Comparison of ENCODE assay signal across 13 cellular contexts in the genomic region with DNA sequence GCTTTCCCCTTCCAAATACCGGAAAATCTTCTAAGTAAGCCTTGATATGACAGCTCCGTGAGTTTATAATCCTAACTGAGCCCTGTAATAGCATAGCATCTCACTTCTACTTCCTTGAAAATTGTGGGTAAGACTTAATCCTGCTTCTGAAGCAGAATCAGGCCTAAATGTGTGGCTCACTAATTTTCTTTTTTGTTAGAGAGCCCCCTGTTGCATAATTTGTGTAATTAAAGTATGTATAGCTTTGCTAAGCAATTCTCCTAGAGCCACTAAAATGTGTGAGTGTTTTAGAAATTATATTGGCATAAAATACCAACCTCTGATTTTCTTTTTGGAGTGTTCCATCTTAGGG.
DNase-seq lines count a peak whose midpoint lies in the region; ATAC-seq and TF ChIP-seq lines count a peak whose summit lies in the region.
"Had no signal": no experiment of that assay in that cellular context is flagged by ENCODE, and none has a peak within 500 bp of the region (broad histone marks: within the 10 kb centered on the region; RNA-seq: fewer than 3 reads in every experiment).

No MANE protein-coding gene starts in this region.

- H2AFZ ChIP-seq in SK-N-SH (ENCODE audit: low read depth): no peak overlapping the region

- no peaks in the 10 kb centered on the region for H3F3A ChIP-seq in SK-N-SH (replicated peaks; ENCODE audit: insufficient read depth)

- H3K4me3 ChIP-seq in SK-N-SH (ENCODE audit: low read depth in 2 of 2, low read length in 1 of 2) (no peak overlapping the region), retinal pigment epithelial cell (ENCODE audit: low read length) (no peak overlapping the region), ovary (no peak overlapping the region)
- H3K4me3 ChIP-seq: BLaER1, coronary artery, thoracic aorta had no signal

- no peaks in the 10 kb centered on the region for H3K27me3 ChIP-seq in SK-N-SH (ENCODE audit: insufficient read depth)
- H3K27me3 ChIP-seq in ovary: no peaks in the 10 kb centered on the region
- H3K27me3 ChIP-seq: BLaER1 had no signal

- H3K4me2 ChIP-seq in SK-N-SH: no peak overlapping the region
- H3K4me2 ChIP-seq: BLaER1 had no signal

- H3K36me3 ChIP-seq in SK-N-SH (replicated peaks in 1 of 2; ENCODE audit: control insufficient read depth in 1 of 2, insufficient read depth in 2 of 2, low read length in 1 of 2) (no peaks in the 10 kb centered on the region), ovary (no peaks in the 10 kb centered on the region)
- H3K36me3 ChIP-seq: BLaER1, thoracic aorta had no signal

- WGBS in SK-N-SH (ENCODE audit: low lambda C conversion rate): 21% methylated on average over 2 of the region's 2 CpGs
- WGBS in ovary, 3 donors: 67 to 69% (median 68%) methylated on average over 2 of the region's 2 CpGs

- no peak for TF ChIP-seq POLR2A in ovary (IDR thresholded peaks at IDR 0.05)

- no peaks in the 10 kb centered on the region for H3K9me2 ChIP-seq in SK-N-SH

- H4K20me1 ChIP-seq in SK-N-SH (ENCODE audit: insufficient read depth): no peaks in the 10 kb centered on the region
- H4K20me1 ChIP-seq: BLaER1 had no signal

- intact Hi-C loops in ovary (cut with DNase I): loop anchor here in 1 of 4 donors (10.0 kb wide), 1 partner anchor 998 kb away; no protein-coding TSS in a partner anchor

- DNase-seq in SK-N-SH: no peak
- peak; percentile 66 for DNase-seq in NCI-H2196 (lab: John Stamatoyannopoulos, UW; ENCODE audit: unreplicated experiment)
- peak; percentile 26 for DNase-seq in dermis blood vessel endothelial cell
- DNase-seq in retinal pigment epithelial cell (ENCODE audit: low read depth): no peak
- no peak for DNase-seq in HuH-7.5 (ENCODE audit: low spot score)
- no peak for DNase-seq in ovary
- DNase-seq: activated CD8-positive, alpha-beta memory T cell treated with anti-CD3 and anti-CD28 coated beads, Interleukin-2, amount 10 ng/mL, durations not matched to agents 7 days and 5 days; left colon had no signal

- POLR2A ChIA-PET in SK-N-SH (lab: Yijun Ruan, JAX): no interaction called here

- TF ChIP-seq CTCF in SK-N-SH (IDR thresholded peaks at IDR 0.05) (peak; percentile 30), retinal pigment epithelial cell (conservative IDR thresholded peaks at IDR 0.05; ENCODE audit: low read depth, low read length) (peak; percentile 45), ovary (IDR thresholded peaks at IDR 0.05) (no peak)

- H3K4me1 ChIP-seq in SK-N-SH (ENCODE audit: control insufficient read depth in 1 of 2, insufficient read depth in 2 of 2, low read depth in 1 of 2, low read length in 1 of 2): no peaks in the 10 kb centered on the region
- H3K4me1 ChIP-seq in ovary (ENCODE audit: insufficient read depth): no peaks in the 10 kb centered on the region
- H3K4me1 ChIP-seq: BLaER1 had no signal

- H3K9ac ChIP-seq in SK-N-SH: no peak overlapping the region
- H3K9ac ChIP-seq: BLaER1 had no signal

- TF ChIP-seq RAD21 in SK-N-SH (IDR thresholded peaks at IDR 0.05; ENCODE audit: low read length): no peak

- no peak for TF ChIP-seq EP300 in SK-N-SH (IDR thresholded peaks at IDR 0.05; ENCODE audit: borderline replicate concordance in 1 of 2, low read depth in 1 of 2, low read length in 1 of 2)
- TF ChIP-seq EP300 in ovary (IDR thresholded peaks at IDR 0.05): no peak

- H3K27ac ChIP-seq in SK-N-SH (ENCODE audit: low read depth in 2 of 2, low read length in 1 of 2) (no peak overlapping the region), ovary (no peak overlapping the region)
- H3K27ac ChIP-seq: BLaER1, coronary artery, thoracic aorta had no signal

- no peaks in the 10 kb centered on the region for H3K9me3 ChIP-seq in SK-N-SH
- no peaks in the 10 kb centered on the region for H3K9me3 ChIP-seq in ovary
- H3K9me3 ChIP-seq: BLaER1, thoracic aorta had no signal

- ATAC-seq in SK-N-SH treated with all-trans-retinoic acid at 6 μM for 48 hours (no peak), GM21723 (IDR thresholded peaks at IDR 0.05; ENCODE audit: unreplicated experiment) (no peak)
- ATAC-seq: activated CD8-positive, alpha-beta memory T cell treated with anti-CD3 and anti-CD28 coated beads, Interleukin-2, amount 10 ng/mL, durations not matched to agents 7 days and 5 days; left colon had no signal

- CTCF ChIA-PET in SK-N-SH (lab: Yijun Ruan, JAX): interaction anchor here (1.0 to 2.6 kb wide), 2 partner anchors 12 to 21 kb away, joined by 3 to 16 read pairs; no protein-coding TSS in a partner anchor

- no peaks in the 10 kb centered on the region for H3K79me2 ChIP-seq in SK-N-SH (ENCODE audit: insufficient read depth)

TF ChIP-seq in SK-N-SH, 30 proteins besides CTCF, POLR2A, EP300 and RAD21:
- TF ChIP-seq SIN3A (IDR thresholded peaks at IDR 0.05; ENCODE audit: borderline replicate concordance, low read depth, low read length) (no peak), FOXM1 (IDR thresholded peaks at IDR 0.05; ENCODE audit: low read depth) (no peak)
- TF ChIP-seq, protein P1, sequence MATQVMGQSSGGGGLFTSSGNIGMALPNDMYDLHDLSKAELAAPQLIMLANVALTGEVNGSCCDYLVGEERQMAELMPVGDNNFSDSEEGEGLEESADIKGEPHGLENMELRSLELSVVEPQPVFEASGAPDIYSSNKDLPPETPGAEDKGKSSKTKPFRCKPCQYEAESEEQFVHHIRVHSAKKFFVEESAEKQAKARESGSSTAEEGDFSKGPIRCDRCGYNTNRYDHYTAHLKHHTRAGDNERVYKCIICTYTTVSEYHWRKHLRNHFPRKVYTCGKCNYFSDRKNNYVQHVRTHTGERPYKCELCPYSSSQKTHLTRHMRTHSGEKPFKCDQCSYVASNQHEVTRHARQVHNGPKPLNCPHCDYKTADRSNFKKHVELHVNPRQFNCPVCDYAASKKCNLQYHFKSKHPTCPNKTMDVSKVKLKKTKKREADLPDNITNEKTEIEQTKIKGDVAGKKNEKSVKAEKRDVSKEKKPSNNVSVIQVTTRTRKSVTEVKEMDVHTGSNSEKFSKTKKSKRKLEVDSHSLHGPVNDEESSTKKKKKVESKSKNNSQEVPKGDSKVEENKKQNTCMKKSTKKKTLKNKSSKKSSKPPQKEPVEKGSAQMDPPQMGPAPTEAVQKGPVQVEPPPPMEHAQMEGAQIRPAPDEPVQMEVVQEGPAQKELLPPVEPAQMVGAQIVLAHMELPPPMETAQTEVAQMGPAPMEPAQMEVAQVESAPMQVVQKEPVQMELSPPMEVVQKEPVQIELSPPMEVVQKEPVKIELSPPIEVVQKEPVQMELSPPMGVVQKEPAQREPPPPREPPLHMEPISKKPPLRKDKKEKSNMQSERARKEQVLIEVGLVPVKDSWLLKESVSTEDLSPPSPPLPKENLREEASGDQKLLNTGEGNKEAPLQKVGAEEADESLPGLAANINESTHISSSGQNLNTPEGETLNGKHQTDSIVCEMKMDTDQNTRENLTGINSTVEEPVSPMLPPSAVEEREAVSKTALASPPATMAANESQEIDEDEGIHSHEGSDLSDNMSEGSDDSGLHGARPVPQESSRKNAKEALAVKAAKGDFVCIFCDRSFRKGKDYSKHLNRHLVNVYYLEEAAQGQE (IDR thresholded peaks at IDR 0.05; ENCODE audit: low read depth, low read length): no peak

TF ChIP-seq in SK-N-SH treated with all-trans-retinoic acid at 6 μM for 48 hours, 23 proteins besides CTCF, POLR2A, EP300 and RAD21 (continues in another document):
- no peak for TF ChIP-seq ZNF8 (CRISPR knock-in tag; IDR thresholded peaks at IDR 0.05)
- no peak for TF ChIP-seq ARNTL (CRISPR knock-in tag; IDR thresholded peaks at IDR 0.05; ENCODE audit: borderline replicate concordance, low read depth)
- no peak for TF ChIP-seq ZFP30 (CRISPR knock-in tag; IDR thresholded peaks at IDR 0.05)
- TF ChIP-seq ZC3H10 (CRISPR knock-in tag; IDR thresholded peaks at IDR 0.05): no peak
- TF ChIP-seq BACH2 (CRISPR knock-in tag; IDR thresholded peaks at IDR 0.05; ENCODE audit: borderline replicate concordance): no peak
- TF ChIP-seq, protein P2, sequence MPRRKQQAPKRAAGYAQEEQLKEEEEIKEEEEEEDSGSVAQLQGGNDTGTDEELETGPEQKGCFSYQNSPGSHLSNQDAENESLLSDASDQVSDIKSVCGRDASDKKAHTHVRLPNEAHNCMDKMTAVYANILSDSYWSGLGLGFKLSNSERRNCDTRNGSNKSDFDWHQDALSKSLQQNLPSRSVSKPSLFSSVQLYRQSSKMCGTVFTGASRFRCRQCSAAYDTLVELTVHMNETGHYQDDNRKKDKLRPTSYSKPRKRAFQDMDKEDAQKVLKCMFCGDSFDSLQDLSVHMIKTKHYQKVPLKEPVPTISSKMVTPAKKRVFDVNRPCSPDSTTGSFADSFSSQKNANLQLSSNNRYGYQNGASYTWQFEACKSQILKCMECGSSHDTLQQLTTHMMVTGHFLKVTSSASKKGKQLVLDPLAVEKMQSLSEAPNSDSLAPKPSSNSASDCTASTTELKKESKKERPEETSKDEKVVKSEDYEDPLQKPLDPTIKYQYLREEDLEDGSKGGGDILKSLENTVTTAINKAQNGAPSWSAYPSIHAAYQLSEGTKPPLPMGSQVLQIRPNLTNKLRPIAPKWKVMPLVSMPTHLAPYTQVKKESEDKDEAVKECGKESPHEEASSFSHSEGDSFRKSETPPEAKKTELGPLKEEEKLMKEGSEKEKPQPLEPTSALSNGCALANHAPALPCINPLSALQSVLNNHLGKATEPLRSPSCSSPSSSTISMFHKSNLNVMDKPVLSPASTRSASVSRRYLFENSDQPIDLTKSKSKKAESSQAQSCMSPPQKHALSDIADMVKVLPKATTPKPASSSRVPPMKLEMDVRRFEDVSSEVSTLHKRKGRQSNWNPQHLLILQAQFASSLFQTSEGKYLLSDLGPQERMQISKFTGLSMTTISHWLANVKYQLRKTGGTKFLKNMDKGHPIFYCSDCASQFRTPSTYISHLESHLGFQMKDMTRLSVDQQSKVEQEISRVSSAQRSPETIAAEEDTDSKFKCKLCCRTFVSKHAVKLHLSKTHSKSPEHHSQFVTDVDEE (CRISPR knock-in tag; IDR thresholded peaks at IDR 0.05): no peak
- TF ChIP-seq, protein P3, sequence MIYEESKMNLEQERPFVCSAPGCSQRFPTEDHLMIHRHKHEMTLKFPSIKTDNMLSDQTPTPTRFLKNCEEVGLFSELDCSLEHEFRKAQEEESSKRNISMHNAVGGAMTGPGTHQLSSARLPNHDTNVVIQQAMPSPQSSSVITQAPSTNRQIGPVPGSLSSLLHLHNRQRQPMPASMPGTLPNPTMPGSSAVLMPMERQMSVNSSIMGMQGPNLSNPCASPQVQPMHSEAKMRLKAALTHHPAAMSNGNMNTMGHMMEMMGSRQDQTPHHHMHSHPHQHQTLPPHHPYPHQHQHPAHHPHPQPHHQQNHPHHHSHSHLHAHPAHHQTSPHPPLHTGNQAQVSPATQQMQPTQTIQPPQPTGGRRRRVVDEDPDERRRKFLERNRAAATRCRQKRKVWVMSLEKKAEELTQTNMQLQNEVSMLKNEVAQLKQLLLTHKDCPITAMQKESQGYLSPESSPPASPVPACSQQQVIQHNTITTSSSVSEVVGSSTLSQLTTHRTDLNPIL (CRISPR knock-in tag; IDR thresholded peaks at IDR 0.05; ENCODE audit: low read depth): no peak
- no peak for TF ChIP-seq PPARA (CRISPR knock-in tag; IDR thresholded peaks at IDR 0.05; ENCODE audit: borderline replicate concordance)
- no peak for TF ChIP-seq TOX (CRISPR knock-in tag; IDR thresholded peaks at IDR 0.05; ENCODE audit: borderline replicate concordance)
- TF ChIP-seq ZNF565 (CRISPR knock-in tag; conservative IDR thresholded peaks at IDR 0.05; ENCODE audit: low read depth): no peak
- TF ChIP-seq OSR1 (CRISPR knock-in tag; IDR thresholded peaks at IDR 0.05): no peak
- TF ChIP-seq ZFP3 (CRISPR knock-in tag; IDR thresholded peaks at IDR 0.05): no peak

Comparison
In these comparisons a context has a peak if more than half of its experiments do, and no peak if none do; other contexts are left out.
1. DNase-seq: peak in NCI-H2196 (single experiment) and dermis blood vessel endothelial cell (single experiment); none in SK-N-SH (single experiment), retinal pigment epithelial cell (single experiment), HuH-7.5 (single experiment) and ovary (0 of 5).
2. CTCF ChIP-seq: peak in SK-N-SH (single experiment) and retinal pigment epithelial cell (single experiment); none in ovary (0 of 3).